ENCODE assay signal across 1 cellular context in genomic region chr12:15782667-15783066, GRCh38.
TF ChIP-seq lines count a peak whose summit lies in the region.

No MANE protein-coding gene starts in this region.

TF ChIP-seq in GM12878, 131 proteins besides CTCF, POLR2A, EP300 and RAD21 (continued from another document):
- TF ChIP-seq ZNF207 (IDR thresholded peaks at IDR 0.05; ENCODE audit: borderline replicate concordance): no peak
